17 cellular contexts compared by ENCODE assay signal in genomic region chr9:34279431-34279830, GRCh38. TPM values are rescaled to one million over a fixed set of nuclear protein-coding genes. Genes with fewer than 3 reads are reported as not detected.
DNase-seq lines count a peak whose midpoint lies in the region; FAIRE-seq and TF ChIP-seq lines count a peak whose summit lies in the region.
"Had no signal": no experiment of that assay in that cellular context is flagged by ENCODE, and none has a peak within 500 bp of the region (broad histone marks: within the 10 kb centered on the region; RNA-seq: fewer than 3 reads in every experiment).

No MANE protein-coding gene starts in this region.

- no peak for FAIRE-seq in GM19239 (lab: Jason Lieb, UNC)
- FAIRE-seq: G401.6 had no signal

- no peak for TF ChIP-seq EP300 in tibial nerve (IDR thresholded peaks at IDR 0.05)

- no peak overlapping the region for H3K4me3 ChIP-seq in esophagus squamous epithelium
- no peak overlapping the region for H3K4me3 ChIP-seq in tibial nerve
- H3K4me3 ChIP-seq: BLaER1 treated with 17β-estradiol and CSF1 and Interleukin-3, amounts not matched to agents 10 nM and 100 nM; lower lobe of right lung; sigmoid colon; uterus had no signal

- TF ChIP-seq POLR2A in esophagus squamous epithelium (IDR thresholded peaks at IDR 0.05) = no peak
- TF ChIP-seq POLR2A in tibial nerve (IDR thresholded peaks at IDR 0.05) = no peak

- no peaks in the 10 kb centered on the region for H3K27me3 ChIP-seq in esophagus squamous epithelium
- no peaks in the 10 kb centered on the region for H3K27me3 ChIP-seq in tibial nerve
- H3K27me3 ChIP-seq: BLaER1 treated with 17β-estradiol and CSF1 and Interleukin-3, amounts not matched to agents 10 nM and 100 nM; sigmoid colon; uterus had no signal

- 58 to 74% methylated on average over 3 of the region's 3 CpGs for WGBS in esophagus squamous epithelium, 2 donors
- WGBS in tibial nerve, 2 donors = 69 to 82% methylated on average over 3 of the region's 3 CpGs

- H3K36me3 ChIP-seq in esophagus squamous epithelium (no peaks in the 10 kb centered on the region), tibial nerve (no peaks in the 10 kb centered on the region)
- H3K36me3 ChIP-seq: lower lobe of right lung, sigmoid colon, uterus had no signal

- peak; percentile 97 for DNase-seq in DMS53 (lab: John Stamatoyannopoulos, UW)
- DNase-seq in M059J (ENCODE audit: low read depth) = peak; percentile 45
- peak; percentile 24 for DNase-seq in RPMI7951 (ENCODE audit: low read depth)
- DNase-seq in kidney tubule cell (ENCODE audit: low spot score) = peak; percentile 89
- DNase-seq in GM19239 (ENCODE audit: insufficient read length, low spot score) = no peak
- no peak for DNase-seq in esophagus squamous epithelium (lab: John Stamatoyannopoulos, UW)
- DNase-seq in tibial nerve (ENCODE audit: low spot score in 2 of 2) = no peak
- DNase-seq in T-helper 2 cell = no peak
- DNase-seq: activated B cell treated with CpG ODN at 0.5 μM for 24 hours; caudate nucleus; lower lobe of right lung; NCI-H1930; sigmoid colon; stimulated activated naive CD4-positive, alpha-beta T cell treated with Interleukin-2 at 50 U/mL for 16 hours had no signal

- intact Hi-C loops in esophagus squamous epithelium (cut with DNase I) = no loop called here

- H3K4me1 ChIP-seq in esophagus squamous epithelium (peaks cover 0 to 10% (median 0%) of the 10 kb centered on the region in 3 donors), tibial nerve (no peaks in the 10 kb centered on the region)
- H3K4me1 ChIP-seq: lower lobe of right lung, uterus had no signal

- no peak for TF ChIP-seq CTCF in esophagus squamous epithelium (IDR thresholded peaks at IDR 0.05)
- TF ChIP-seq CTCF in tibial nerve (IDR thresholded peaks at IDR 0.05) = no peak

- no peak overlapping the region for H3K27ac ChIP-seq in esophagus squamous epithelium
- H3K27ac ChIP-seq in tibial nerve = no peak overlapping the region
- H3K27ac ChIP-seq: BLaER1 treated with 17β-estradiol and CSF1 and Interleukin-3, amounts not matched to agents 10 nM and 100 nM; lower lobe of right lung; sigmoid colon had no signal

- H3K9me3 ChIP-seq in esophagus squamous epithelium (no peaks in the 10 kb centered on the region), tibial nerve (no peaks in the 10 kb centered on the region)
- H3K9me3 ChIP-seq: BLaER1 treated with 17β-estradiol and CSF1 and Interleukin-3, amounts not matched to agents 10 nM and 100 nM; lower lobe of right lung; sigmoid colon; uterus had no signal

RNA-seq across cellular contexts. Expression of gene KIF24, which starts 49.6 kb away (rescaled TPM):
- 4.6 and 9.0 TPM in 2 replicates for total RNA-seq in M059J (2014; rRNA removed; shearing (Covaris generic))
- 6.9 and 7.1 TPM in 2 replicates for total RNA-seq in RPMI7951 (2014; rRNA removed; shearing (Covaris generic))
- total RNA-seq in esophagus squamous epithelium (1 to 10 TPM; 1.5 to 2.9 (median 1.6) TPM), tibial nerve (1 to 10 TPM in 3 of 4 donors, under 1 TPM in 1; 0.59 to 1.9 (median 1.5) TPM)

RNA-seq across cellular contexts. Expression of gene NUDT2, which starts 49.9 kb away (rescaled TPM):
- total RNA-seq in M059J (2014; rRNA removed; shearing (Covaris generic)) = 45.6 and 59.9 TPM in 2 replicates
- total RNA-seq in RPMI7951 (2014; rRNA removed; shearing (Covaris generic)) = 40.6 and 47.3 TPM in 2 replicates
- total RNA-seq in esophagus squamous epithelium = 10 to 100 TPM in 3 of 4 donors, 1 to 10 TPM in 1; 9.2 to 29.3 (median 17.8) TPM
- total RNA-seq in tibial nerve = 10 to 100 TPM; 14.1 to 55.5 (median 25.4) TPM

Comparison
In these comparisons a context has a peak if more than half of its experiments do, and no peak if none do; other contexts are left out.
1. DNase-seq: peak in DMS53 (single experiment), M059J (single experiment), RPMI7951 (single experiment) and kidney tubule cell (single experiment); none in GM19239 (single experiment), esophagus squamous epithelium (single experiment), tibial nerve (0 of 2) and T-helper 2 cell (0 of 5).